In genomic region chr12:108135627-108136026, GRCh38 we compare ENCODE assay signal across 1 cellular context.
TF ChIP-seq lines count a peak whose summit lies in the region.

No MANE protein-coding gene starts in this region.

TF ChIP-seq in K562, 482 proteins besides CTCF, POLR2A, EP300 and RAD21 (continued from another document):
- TF ChIP-seq, protein P1, sequence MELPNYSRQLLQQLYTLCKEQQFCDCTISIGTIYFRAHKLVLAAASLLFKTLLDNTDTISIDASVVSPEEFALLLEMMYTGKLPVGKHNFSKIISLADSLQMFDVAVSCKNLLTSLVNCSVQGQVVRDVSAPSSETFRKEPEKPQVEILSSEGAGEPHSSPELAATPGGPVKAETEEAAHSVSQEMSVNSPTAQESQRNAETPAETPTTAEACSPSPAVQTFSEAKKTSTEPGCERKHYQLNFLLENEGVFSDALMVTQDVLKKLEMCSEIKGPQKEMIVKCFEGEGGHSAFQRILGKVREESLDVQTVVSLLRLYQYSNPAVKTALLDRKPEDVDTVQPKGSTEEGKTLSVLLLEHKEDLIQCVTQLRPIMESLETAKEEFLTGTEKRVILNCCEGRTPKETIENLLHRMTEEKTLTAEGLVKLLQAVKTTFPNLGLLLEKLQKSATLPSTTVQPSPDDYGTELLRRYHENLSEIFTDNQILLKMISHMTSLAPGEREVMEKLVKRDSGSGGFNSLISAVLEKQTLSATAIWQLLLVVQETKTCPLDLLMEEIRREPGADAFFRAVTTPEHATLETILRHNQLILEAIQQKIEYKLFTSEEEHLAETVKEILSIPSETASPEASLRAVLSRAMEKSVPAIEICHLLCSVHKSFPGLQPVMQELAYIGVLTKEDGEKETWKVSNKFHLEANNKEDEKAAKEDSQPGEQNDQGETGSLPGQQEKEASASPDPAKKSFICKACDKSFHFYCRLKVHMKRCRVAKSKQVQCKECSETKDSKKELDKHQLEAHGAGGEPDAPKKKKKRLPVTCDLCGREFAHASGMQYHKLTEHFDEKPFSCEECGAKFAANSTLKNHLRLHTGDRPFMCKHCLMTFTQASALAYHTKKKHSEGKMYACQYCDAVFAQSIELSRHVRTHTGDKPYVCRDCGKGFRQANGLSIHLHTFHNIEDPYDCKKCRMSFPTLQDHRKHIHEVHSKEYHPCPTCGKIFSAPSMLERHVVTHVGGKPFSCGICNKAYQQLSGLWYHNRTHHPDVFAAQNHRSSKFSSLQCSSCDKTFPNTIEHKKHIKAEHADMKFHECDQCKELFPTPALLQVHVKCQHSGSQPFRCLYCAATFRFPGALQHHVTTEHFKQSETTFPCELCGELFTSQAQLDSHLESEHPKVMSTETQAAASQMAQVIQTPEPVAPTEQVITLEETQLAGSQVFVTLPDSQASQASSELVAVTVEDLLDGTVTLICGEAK (IDR thresholded peaks at IDR 0.05): peak; percentile 96
- TF ChIP-seq, protein P1 (CRISPR knock-in tag; IDR thresholded peaks at IDR 0.05): peak; percentile 84
- TF ChIP-seq KDM1A (IDR thresholded peaks at IDR 0.05) (peak; percentile 18 to 37; a peak in 1 of 4 replicates), NCOR1 (IDR thresholded peaks at IDR 0.05) (no peak), GMEB1 (CRISPR knock-in tag; IDR thresholded peaks at IDR 0.05) (0 out of 2 replicates have a peak, but pooled peaks have one; percentile 4), ARID1B (IDR thresholded peaks at IDR 0.05) (0 out of 2 replicates have a peak, but pooled peaks have one; percentile 13)
- TF ChIP-seq, protein P2, sequence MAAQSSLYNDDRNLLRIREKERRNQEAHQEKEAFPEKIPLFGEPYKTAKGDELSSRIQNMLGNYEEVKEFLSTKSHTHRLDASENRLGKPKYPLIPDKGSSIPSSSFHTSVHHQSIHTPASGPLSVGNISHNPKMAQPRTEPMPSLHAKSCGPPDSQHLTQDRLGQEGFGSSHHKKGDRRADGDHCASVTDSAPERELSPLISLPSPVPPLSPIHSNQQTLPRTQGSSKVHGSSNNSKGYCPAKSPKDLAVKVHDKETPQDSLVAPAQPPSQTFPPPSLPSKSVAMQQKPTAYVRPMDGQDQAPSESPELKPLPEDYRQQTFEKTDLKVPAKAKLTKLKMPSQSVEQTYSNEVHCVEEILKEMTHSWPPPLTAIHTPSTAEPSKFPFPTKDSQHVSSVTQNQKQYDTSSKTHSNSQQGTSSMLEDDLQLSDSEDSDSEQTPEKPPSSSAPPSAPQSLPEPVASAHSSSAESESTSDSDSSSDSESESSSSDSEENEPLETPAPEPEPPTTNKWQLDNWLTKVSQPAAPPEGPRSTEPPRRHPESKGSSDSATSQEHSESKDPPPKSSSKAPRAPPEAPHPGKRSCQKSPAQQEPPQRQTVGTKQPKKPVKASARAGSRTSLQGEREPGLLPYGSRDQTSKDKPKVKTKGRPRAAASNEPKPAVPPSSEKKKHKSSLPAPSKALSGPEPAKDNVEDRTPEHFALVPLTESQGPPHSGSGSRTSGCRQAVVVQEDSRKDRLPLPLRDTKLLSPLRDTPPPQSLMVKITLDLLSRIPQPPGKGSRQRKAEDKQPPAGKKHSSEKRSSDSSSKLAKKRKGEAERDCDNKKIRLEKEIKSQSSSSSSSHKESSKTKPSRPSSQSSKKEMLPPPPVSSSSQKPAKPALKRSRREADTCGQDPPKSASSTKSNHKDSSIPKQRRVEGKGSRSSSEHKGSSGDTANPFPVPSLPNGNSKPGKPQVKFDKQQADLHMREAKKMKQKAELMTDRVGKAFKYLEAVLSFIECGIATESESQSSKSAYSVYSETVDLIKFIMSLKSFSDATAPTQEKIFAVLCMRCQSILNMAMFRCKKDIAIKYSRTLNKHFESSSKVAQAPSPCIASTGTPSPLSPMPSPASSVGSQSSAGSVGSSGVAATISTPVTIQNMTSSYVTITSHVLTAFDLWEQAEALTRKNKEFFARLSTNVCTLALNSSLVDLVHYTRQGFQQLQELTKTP (IDR thresholded peaks at IDR 0.05; ENCODE audit: low read depth in 1 of 2, partially characterized antibody in 2 of 2): no peak
